ENCODE assay signal across 2 cellular contexts in the genomic region with DNA sequence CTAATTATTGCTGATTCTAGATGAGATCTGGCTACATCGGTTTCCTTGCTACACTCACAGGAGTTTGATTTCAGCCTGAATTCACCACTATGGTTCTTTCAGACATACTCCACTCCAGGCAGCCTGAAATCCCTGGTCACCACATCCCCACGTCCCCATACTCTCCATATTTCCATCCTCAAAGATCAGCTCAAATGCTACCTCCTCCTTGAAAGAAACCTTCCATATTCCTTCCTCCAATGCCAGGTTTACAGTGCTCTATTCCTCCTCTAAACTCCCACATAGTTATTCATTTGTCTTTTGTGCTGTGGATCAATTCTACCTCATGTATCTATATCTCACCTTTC.
TF ChIP-seq lines count a peak whose summit lies in the region.

No MANE protein-coding gene starts in this region.

TF ChIP-seq in IMR-90, 13 proteins besides CTCF, POLR2A, EP300 and RAD21:
- TF ChIP-seq RFX5 (IDR thresholded peaks at IDR 0.05; ENCODE audit: low read depth, low read length) = no peak
- no peak for TF ChIP-seq MAZ (IDR thresholded peaks at IDR 0.05; ENCODE audit: borderline replicate concordance, low read depth, low read length)
- no peak for TF ChIP-seq FOS (IDR thresholded peaks at IDR 0.05; ENCODE audit: low read depth, low read length)
- no peak for TF ChIP-seq CHD1 (IDR thresholded peaks at IDR 0.05; ENCODE audit: low read depth, low read length)
- TF ChIP-seq RCOR1 (IDR thresholded peaks at IDR 0.05; ENCODE audit: insufficient replicate concordance, low read length) = no peak
- no peak for TF ChIP-seq MXI1 (IDR thresholded peaks at IDR 0.05; ENCODE audit: borderline replicate concordance, low read depth, low read length)
- no peak for TF ChIP-seq SMC3 (IDR thresholded peaks at IDR 0.05; ENCODE audit: low read depth, low read length)
- no peak for TF ChIP-seq CEBPB (IDR thresholded peaks at IDR 0.05; ENCODE audit: low read depth, low read length)
- no peak for TF ChIP-seq ELK1 (IDR thresholded peaks at IDR 0.05; ENCODE audit: borderline replicate concordance, low read depth, low read length)
- no peak for TF ChIP-seq MAFK (IDR thresholded peaks at IDR 0.05; ENCODE audit: low read depth, low read length)
- no peak for TF ChIP-seq NFE2L2 (IDR thresholded peaks at IDR 0.05; ENCODE audit: low read depth, low read length)
- no peak for TF ChIP-seq BHLHE40 (IDR thresholded peaks at IDR 0.05; ENCODE audit: low read depth, low read length)
- TF ChIP-seq, protein P1, sequence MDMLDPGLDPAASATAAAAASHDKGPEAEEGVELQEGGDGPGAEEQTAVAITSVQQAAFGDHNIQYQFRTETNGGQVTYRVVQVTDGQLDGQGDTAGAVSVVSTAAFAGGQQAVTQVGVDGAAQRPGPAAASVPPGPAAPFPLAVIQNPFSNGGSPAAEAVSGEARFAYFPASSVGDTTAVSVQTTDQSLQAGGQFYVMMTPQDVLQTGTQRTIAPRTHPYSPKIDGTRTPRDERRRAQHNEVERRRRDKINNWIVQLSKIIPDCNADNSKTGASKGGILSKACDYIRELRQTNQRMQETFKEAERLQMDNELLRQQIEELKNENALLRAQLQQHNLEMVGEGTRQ (IDR thresholded peaks at IDR 0.05; ENCODE audit: low read depth, low read length) = no peak

TF ChIP-seq in liver, 16 proteins besides CTCF, POLR2A, EP300 and RAD21:
- TF ChIP-seq EGR1 (IDR thresholded peaks at IDR 0.05; ENCODE audit: low read depth in 2 of 2) = no peak
- TF ChIP-seq, protein P2, sequence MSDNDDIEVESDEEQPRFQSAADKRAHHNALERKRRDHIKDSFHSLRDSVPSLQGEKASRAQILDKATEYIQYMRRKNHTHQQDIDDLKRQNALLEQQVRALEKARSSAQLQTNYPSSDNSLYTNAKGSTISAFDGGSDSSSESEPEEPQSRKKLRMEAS (IDR thresholded peaks at IDR 0.05) = no peak
TF ChIP-seq in liver: peak in this region for 0.
